Comparison of ENCODE assay signal across 15 cellular contexts in genomic region chr3:154818676-154819255, GRCh38.
DNase-seq lines count a peak whose midpoint lies in the region; ATAC-seq and TF ChIP-seq lines count a peak whose summit lies in the region.
"Had no signal": no experiment of that assay in that cellular context is flagged by ENCODE, and none has a peak within 500 bp of the region (broad histone marks: within the 10 kb centered on the region; RNA-seq: fewer than 3 reads in every experiment).

No MANE protein-coding gene starts in this region.

- H4K8ac ChIP-seq in IMR-90 (ENCODE audit: low read depth in 2 of 2, low read length in 2 of 2), result no peak overlapping the region

- no peak overlapping the region for H3K27ac ChIP-seq in IMR-90 (ENCODE audit: insufficient read depth, low read length)
- H3K27ac ChIP-seq in WERI-Rb-1, result no peak overlapping the region
- H3K27ac ChIP-seq: RWPE1 had no signal

- no peaks in the 10 kb centered on the region for H3K36me3 ChIP-seq in BJ (ENCODE audit: control insufficient read depth, insufficient read depth, low read length)
- no peaks in the 10 kb centered on the region for H3K36me3 ChIP-seq in IMR-90 (ENCODE audit: control insufficient read depth, insufficient read depth, low read length)
- H3K36me3 ChIP-seq in WERI-Rb-1, result no peaks in the 10 kb centered on the region

- no peak overlapping the region for H3K23ac ChIP-seq in IMR-90 (ENCODE audit: low read depth, low read length)

- H3K4me2 ChIP-seq in IMR-90 (ENCODE audit: low read depth, low read length), result no peak overlapping the region

- no peak overlapping the region for H2BK20ac ChIP-seq in IMR-90 (ENCODE audit: low read depth, low read length)

- 0 out of 2 replicates have a peak overlapping the region, but pooled peaks have one; percentile 7 for H3K14ac ChIP-seq in IMR-90 (replicated peaks; ENCODE audit: low read depth, low read length)

- in situ Hi-C loops in IMR-90 (cut with MboI; ENCODE audit: low sequenced_read_pairs), result no loop called here

- no peak overlapping the region for H2AK5ac ChIP-seq in IMR-90 (ENCODE audit: low read depth, low read length)

- no peak for ATAC-seq in IMR-90 (ENCODE audit: low read depth)
- ATAC-seq in HG03354 (IDR thresholded peaks at IDR 0.05; ENCODE audit: poor library complexity, severe bottlenecking, unreplicated experiment), result no peak
- no peak for ATAC-seq in HG03097 (IDR thresholded peaks at IDR 0.05; ENCODE audit: low FRiP score, unreplicated experiment)

- H2AK9ac ChIP-seq in IMR-90 (replicated peaks; ENCODE audit: low read depth, low read length, poor library complexity), result no peak overlapping the region

- no peak for TF ChIP-seq RAD21 in IMR-90 (IDR thresholded peaks at IDR 0.05; ENCODE audit: low read length)

- H2AFZ ChIP-seq in IMR-90 (replicated peaks; ENCODE audit: low read length, poor library complexity), result no peak overlapping the region

- POLR2A ChIA-PET in BJ (lab: Charles Lee) (no interaction called here), IMR-90 (lab: Charles Lee; ENCODE audit: unreplicated experiment) (no interaction called here)

- dilution Hi-C loops in IMR-90 (cut with HindIII; ENCODE audit: low sequenced_read_pairs, unreplicated experiment), result no loop called here

- TF ChIP-seq CTCF in BJ (IDR thresholded peaks at IDR 0.05; ENCODE audit: insufficient read depth, low read depth, low read length), result no peak
- no peak for TF ChIP-seq CTCF in IMR-90 (conservative IDR thresholded peaks at IDR 0.05; ENCODE audit: low read depth, low read length)
- TF ChIP-seq CTCF in choroid plexus epithelial cell (conservative IDR thresholded peaks at IDR 0.05; ENCODE audit: low read depth, low read length), result no peak
- TF ChIP-seq CTCF in WERI-Rb-1 (IDR thresholded peaks at IDR 0.05; ENCODE audit: low read depth, low read length), result no peak

- H4K5ac ChIP-seq in IMR-90 (ENCODE audit: low read depth, low read length), result no peak overlapping the region

- TF ChIP-seq POLR2A in IMR-90 (IDR thresholded peaks at IDR 0.05; ENCODE audit: low read depth, low read length), result no peak

- no TSS peak for BruUV-seq in IMR-90 (replicated peaks; lab: Mats Ljungman, UMichigan)

- H3K4me1 ChIP-seq in IMR-90 (ENCODE audit: control insufficient read depth, insufficient read depth, low read length), result no peaks in the 10 kb centered on the region

- H4K91ac ChIP-seq in IMR-90 (ENCODE audit: insufficient read depth, low read depth, low read length), result no peak overlapping the region

- H2BK120ac ChIP-seq in IMR-90 (ENCODE audit: low read depth, low read length), result no peak overlapping the region

- intact Hi-C loops in IMR-90 (cut with micrococcal nuclease), result no loop called here

- no peaks in the 10 kb centered on the region for H4K20me1 ChIP-seq in IMR-90 (ENCODE audit: insufficient read depth, low read length)

- H3K9me3 ChIP-seq in IMR-90 (ENCODE audit: control insufficient read depth, insufficient read depth, low read length) (no peaks in the 10 kb centered on the region), WERI-Rb-1 (ENCODE audit: severe bottlenecking) (no peaks in the 10 kb centered on the region)

- CTCF ChIA-PET in BJ (lab: Yijun Ruan, JAX) (no interaction called here), IMR-90 (lab: Yijun Ruan, JAX) (no interaction called here)

- H3K9ac ChIP-seq in IMR-90 (ENCODE audit: low read depth, low read length), result no peak overlapping the region

- no peak overlapping the region for H2BK15ac ChIP-seq in IMR-90 (ENCODE audit: low read depth, low read length)

- peak; percentile 34 for DNase-seq in BJ (ENCODE audit: low read depth)
- DNase-seq in IMR-90, result no peak
- DNase-seq in choroid plexus epithelial cell (ENCODE audit: low read depth), result peak; percentile 4
- DNase-seq in myocyte (ENCODE audit: low read depth), result peak; percentile 67
- no peak for DNase-seq in SW 1271 (lab: John Stamatoyannopoulos, UW)
- no peak for DNase-seq in WERI-Rb-1
- DNase-seq: CD4-positive, CD25-positive, alpha-beta regulatory T cell; Kasumi-1; NCI-H1105; NCI-H187; NCI-H226; NCI-H526 had no signal

- H2BK5ac ChIP-seq in IMR-90 (ENCODE audit: low read depth, low read length, poor library complexity, severe bottlenecking), result no peak overlapping the region

- no peak overlapping the region for H3K4ac ChIP-seq in IMR-90 (ENCODE audit: low read depth, low read length)

- H3K27me3 ChIP-seq in BJ (ENCODE audit: control insufficient read depth, insufficient read depth, low read length) (no peaks in the 10 kb centered on the region), IMR-90 (ENCODE audit: control insufficient read depth, insufficient read depth, low read length) (no peaks in the 10 kb centered on the region), WERI-Rb-1 (ENCODE audit: insufficient read depth, low read depth, severe bottlenecking) (no peaks in the 10 kb centered on the region)

- no peak overlapping the region for H3K56ac ChIP-seq in IMR-90 (ENCODE audit: extremely low read depth, insufficient read depth, low read length)

- H3K9me1 ChIP-seq in IMR-90 (ENCODE audit: insufficient read depth, low read length), result no peaks in the 10 kb centered on the region

- H3K4me3 ChIP-seq in BJ (ENCODE audit: low read depth, low read length), result no peak overlapping the region
- no peak overlapping the region for H3K4me3 ChIP-seq in IMR-90 (ENCODE audit: insufficient read depth, low read depth, low read length)
- H3K4me3 ChIP-seq in choroid plexus epithelial cell (ENCODE audit: low read depth, low read length), result no peak overlapping the region
- H3K4me3 ChIP-seq in WERI-Rb-1 (ENCODE audit: low read depth, low read length), result no peak overlapping the region

- H3K18ac ChIP-seq in IMR-90 (ENCODE audit: low read depth, low read length), result no peak overlapping the region

- WGBS in IMR-90 (ENCODE audit: extremely low coverage in 2 of 2, insufficient read length in 1 of 2), 2 experiments, result no CpG with 5 or more reads among the region's 2 CpGs

- H3K79me1 ChIP-seq in IMR-90 (ENCODE audit: low read depth in 1 of 2, low read length in 2 of 2), result no peaks in the 10 kb centered on the region

TF ChIP-seq in IMR-90, 13 proteins besides CTCF, POLR2A, EP300 and RAD21:
- no peak for TF ChIP-seq RFX5 (IDR thresholded peaks at IDR 0.05; ENCODE audit: low read depth, low read length)
- TF ChIP-seq CEBPB (IDR thresholded peaks at IDR 0.05; ENCODE audit: low read depth, low read length), result no peak
- no peak for TF ChIP-seq FOS (IDR thresholded peaks at IDR 0.05; ENCODE audit: low read depth, low read length)
- no peak for TF ChIP-seq ELK1 (IDR thresholded peaks at IDR 0.05; ENCODE audit: borderline replicate concordance, low read depth, low read length)
- TF ChIP-seq SMC3 (IDR thresholded peaks at IDR 0.05; ENCODE audit: low read depth, low read length), result no peak
- no peak for TF ChIP-seq RCOR1 (IDR thresholded peaks at IDR 0.05; ENCODE audit: insufficient replicate concordance, low read length)
- no peak for TF ChIP-seq USF2 (IDR thresholded peaks at IDR 0.05; ENCODE audit: low read depth, low read length)
- no peak for TF ChIP-seq CHD1 (IDR thresholded peaks at IDR 0.05; ENCODE audit: low read depth, low read length)
- no peak for TF ChIP-seq NFE2L2 (IDR thresholded peaks at IDR 0.05; ENCODE audit: low read depth, low read length)
- no peak for TF ChIP-seq MAZ (IDR thresholded peaks at IDR 0.05; ENCODE audit: borderline replicate concordance, low read depth, low read length)
- no peak for TF ChIP-seq BHLHE40 (IDR thresholded peaks at IDR 0.05; ENCODE audit: low read depth, low read length)
- no peak for TF ChIP-seq MXI1 (IDR thresholded peaks at IDR 0.05; ENCODE audit: borderline replicate concordance, low read depth, low read length)
- TF ChIP-seq MAFK (IDR thresholded peaks at IDR 0.05; ENCODE audit: low read depth, low read length), result no peak

Comparison
In these comparisons a context has a peak if more than half of its experiments do, and no peak if none do; other contexts are left out.
1. DNase-seq: peak in BJ (single experiment), choroid plexus epithelial cell (single experiment) and myocyte (single experiment); none in IMR-90 (single experiment), SW 1271 (0 of 2) and WERI-Rb-1 (single experiment).